8 cellular contexts compared by ENCODE assay signal in the genomic region with DNA sequence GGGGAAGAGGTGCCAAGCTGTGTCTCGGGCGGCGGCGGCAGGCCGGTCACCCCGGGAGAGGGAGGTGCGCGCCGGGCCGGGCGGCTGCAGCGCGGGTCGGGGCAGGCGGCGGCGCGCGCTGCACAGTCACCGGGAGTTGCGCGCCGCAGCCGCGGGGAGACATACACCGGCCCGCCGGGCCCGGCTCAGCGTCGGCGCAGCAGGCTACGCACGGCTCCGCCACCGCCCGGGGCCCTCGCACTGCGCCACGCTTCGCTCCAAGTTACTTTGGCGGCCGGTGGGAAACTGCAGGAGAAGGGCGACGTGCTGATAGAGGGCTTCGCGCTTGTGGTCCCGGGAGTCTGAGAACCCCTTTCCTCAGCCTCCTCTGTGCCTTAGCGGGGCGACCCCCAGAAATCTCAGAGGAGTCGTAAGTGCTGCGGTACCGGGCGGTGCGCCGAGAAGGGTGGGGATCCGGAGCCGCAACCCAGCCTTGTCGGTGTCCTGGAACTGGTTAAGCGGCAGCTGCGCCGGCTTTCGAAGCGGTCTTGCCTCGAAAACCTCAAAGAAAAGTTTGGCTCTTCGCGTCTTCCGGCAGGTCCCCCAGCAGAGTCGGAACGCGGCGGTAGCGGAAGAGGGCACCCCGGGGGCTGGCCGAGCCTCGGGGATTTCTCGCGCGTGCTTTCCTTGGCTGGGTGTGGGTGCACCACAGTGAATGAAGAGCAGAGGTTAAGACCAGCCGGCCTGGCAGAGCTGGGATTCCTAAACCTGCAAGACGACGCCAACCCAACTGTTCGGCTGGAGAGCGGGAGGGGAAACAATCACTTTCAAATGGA. TPM values are rescaled to one million over a fixed set of nuclear protein-coding genes. Genes with fewer than 3 reads are reported as not detected.
DNase-seq lines count a peak whose midpoint lies in the region; ATAC-seq and TF ChIP-seq lines count a peak whose summit lies in the region.

EFNA5 (minus strand) TSS at position 11 of the 815 bp plus-strand sequence.

- no peaks in the 10 kb centered on the region for H3K79me2 ChIP-seq in parathyroid adenoma

- TF ChIP-seq CTCF in 22Rv1 (IDR thresholded peaks at IDR 0.05) (no peak), cardiac muscle cell (IDR thresholded peaks at IDR 0.05; ENCODE audit: low read depth, low read length) (no peak), parathyroid adenoma (IDR thresholded peaks at IDR 0.05) (no peak)

- H3K27ac ChIP-seq in 22Rv1 (peak within 1 kb of the TSS; percentile 85), cardiac muscle cell (peak within 1 kb of the TSS; percentile 0), parathyroid adenoma (no peak within 1 kb of the TSS)

- peak within 1 kb of the TSS; percentile 99 for H3K4me2 ChIP-seq in parathyroid adenoma (ENCODE audit: low read length)

- H3K36me3 ChIP-seq in cardiac muscle cell (no peaks in the 10 kb centered on the region), parathyroid adenoma (ENCODE audit: control insufficient read depth, insufficient read depth, low read length) (no peaks in the 10 kb centered on the region)

- peaks cover 26% of the 10 kb centered on the region for H3K4me1 Mint-ChIP-seq in activated naive CD8-positive, alpha-beta T cell treated with anti-CD3 and anti-CD28 coated beads, Interleukin-2, amount 50 U/mL, for 24 hours

- H2AFZ ChIP-seq in parathyroid adenoma = peak within 1 kb of the TSS; percentile 66

- no peak within 1 kb of the TSS for H3K27ac Mint-ChIP-seq in activated naive CD8-positive, alpha-beta T cell treated with anti-CD3 and anti-CD28 coated beads, Interleukin-2, amount 50 U/mL, for 24 hours

- H3K4me3 Mint-ChIP-seq in activated naive CD8-positive, alpha-beta T cell treated with anti-CD3 and anti-CD28 coated beads, Interleukin-2, amount 50 U/mL, for 24 hours = peak within 1 kb of the TSS; percentile 69

- peaks cover 72% of the 10 kb centered on the region for H3K27me3 Mint-ChIP-seq in activated naive CD8-positive, alpha-beta T cell treated with anti-CD3 and anti-CD28 coated beads, Interleukin-2, amount 50 U/mL, for 24 hours

- H3K4me1 ChIP-seq in cardiac muscle cell (ENCODE audit: low read depth) (peaks cover 9% of the 10 kb centered on the region), parathyroid adenoma (peaks cover 3% of the 10 kb centered on the region)

- no peaks in the 10 kb centered on the region for H3K36me3 Mint-ChIP-seq in activated naive CD8-positive, alpha-beta T cell treated with anti-CD3 and anti-CD28 coated beads, Interleukin-2, amount 50 U/mL, for 24 hours (ENCODE audit: low read depth)

- H3K4me3 ChIP-seq in GM08714 (ENCODE audit: low read length) = peak within 1 kb of the TSS; percentile 68
- peak within 1 kb of the TSS; percentile 73 for H3K4me3 ChIP-seq in cardiac muscle cell
- H3K4me3 ChIP-seq in parathyroid adenoma (ENCODE audit: low read depth, low read length) = peak within 1 kb of the TSS; percentile 57

- peak; percentile 55 to 63 for DNase-seq in NCI-H526 (lab: John Stamatoyannopoulos, UW)
- peak; percentile 34 for DNase-seq in activated naive CD8-positive, alpha-beta T cell treated with anti-CD3 and anti-CD28 coated beads, Interleukin-2, amount 50 U/mL, for 24 hours
- DNase-seq in cardiac muscle cell (ENCODE audit: low read depth in 1 of 2, low spot score in 1 of 2) = peak; percentile 63 to 77

- peak; percentile 35 for ATAC-seq in HG02852 (IDR thresholded peaks at IDR 0.05; ENCODE audit: unreplicated experiment)
- peak; percentile 41 for ATAC-seq in activated naive CD8-positive, alpha-beta T cell treated with anti-CD3 and anti-CD28 coated beads, Interleukin-2, amount 50 U/mL, for 24 hours
- ATAC-seq in HG03196 (IDR thresholded peaks at IDR 0.05; ENCODE audit: unreplicated experiment) = no peak

- H3K27me3 ChIP-seq in cardiac muscle cell (peaks cover 31% of the 10 kb centered on the region), parathyroid adenoma (ENCODE audit: control insufficient read depth, insufficient read depth, low read length) (no peaks in the 10 kb centered on the region)

- H3K9me3 Mint-ChIP-seq in activated naive CD8-positive, alpha-beta T cell treated with anti-CD3 and anti-CD28 coated beads, Interleukin-2, amount 50 U/mL, for 24 hours = no peaks in the 10 kb centered on the region

- no peaks in the 10 kb centered on the region for H3K9me3 ChIP-seq in cardiac muscle cell (ENCODE audit: low read depth)
- H3K9me3 ChIP-seq in parathyroid adenoma (ENCODE audit: control insufficient read depth, low read length) = no peaks in the 10 kb centered on the region

- H3K9ac ChIP-seq in parathyroid adenoma = no peak within 1 kb of the TSS

RNA-seq across cellular contexts. Expression of gene EFNA5, which starts in this region (rescaled TPM):
- 3.9 and 12.0 TPM in 2 replicates for total RNA-seq in cardiac muscle cell
- polyA plus RNA-seq in cardiac muscle cell = 4.5 and 5.5 TPM in 2 replicates
